Comparison of ENCODE assay signal across 8 cellular contexts in genomic region chr19:12666305-12667048, GRCh38.
DNase-seq lines count a peak whose midpoint lies in the region; ATAC-seq and TF ChIP-seq lines count a peak whose summit lies in the region.

MAN2B1 (minus strand) TSS chr19:12666742; CDS start chr19:12666701, 41 bp downstream.
A gene with protein sequence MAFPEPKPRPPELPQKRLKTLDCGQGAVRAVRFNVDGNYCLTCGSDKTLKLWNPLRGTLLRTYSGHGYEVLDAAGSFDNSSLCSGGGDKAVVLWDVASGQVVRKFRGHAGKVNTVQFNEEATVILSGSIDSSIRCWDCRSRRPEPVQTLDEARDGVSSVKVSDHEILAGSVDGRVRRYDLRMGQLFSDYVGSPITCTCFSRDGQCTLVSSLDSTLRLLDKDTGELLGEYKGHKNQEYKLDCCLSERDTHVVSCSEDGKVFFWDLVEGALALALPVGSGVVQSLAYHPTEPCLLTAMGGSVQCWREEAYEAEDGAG (plus strand): TSS chr19:12666807. CDS start chr19:12669791, 2,984 bp downstream.

- DNase-seq in GM12864 (ENCODE audit: low read depth) (no peak), NCI-H446 treated with DMSO at 0.1 percent for 48 hours (lab: John Stamatoyannopoulos, UW) (peak; percentile 49), cerebellar cortex (ENCODE audit: low spot score) (peak; percentile 76), kidney glomerular epithelial cell (lab: John Stamatoyannopoulos, UW) (peak; percentile 34)
- peak; percentile 63 for DNase-seq in activated CD4-positive, alpha-beta T cell treated with anti-CD3 and anti-CD28 coated beads for 1 hour
- peak; percentile 54 to 78 for DNase-seq in stimulated activated CD4-positive, alpha-beta T cell treated with anti-CD3 and anti-CD28 coated beads, Interleukin-1b, Interleukin-23, amount 100 ng/mL, for 1 hour (ENCODE audit: low read depth in 2 of 2)

- ATAC-seq in HG02970 (IDR thresholded peaks at IDR 0.05; ENCODE audit: low FRiP score, unreplicated experiment) (peak; percentile 44), HG03469 (IDR thresholded peaks at IDR 0.05; ENCODE audit: unreplicated experiment) (no peak)

- no peak for TF ChIP-seq CTCF in GM12864 (IDR thresholded peaks at IDR 0.05; ENCODE audit: low read depth, low read length, missing control alignments)

- H3K4me3 ChIP-seq in GM12864 (ENCODE audit: low read depth, low read length) = peak within 1 kb of the TSS; percentile 95
